20 cellular contexts compared by ENCODE assay signal in the genomic region with DNA sequence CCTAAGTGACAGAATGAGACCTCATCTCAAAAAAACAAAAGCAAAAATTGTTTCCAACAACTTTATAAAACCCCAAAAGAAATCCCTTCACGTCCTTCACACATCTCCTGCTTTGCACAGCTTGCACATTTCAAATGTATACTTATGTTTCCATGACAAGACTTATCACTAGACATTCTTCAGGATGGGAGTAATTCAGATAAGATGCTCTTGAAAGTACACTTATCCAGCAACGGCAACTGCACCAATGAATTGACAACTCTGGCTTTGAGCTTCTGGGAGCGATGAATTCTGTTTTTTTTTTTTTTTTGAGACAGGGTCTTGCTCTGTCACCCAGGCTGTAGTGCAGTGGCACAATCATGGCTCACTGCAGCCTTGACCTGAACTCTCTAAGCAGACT.
"Had no signal": no experiment of that assay in that cellular context is flagged by ENCODE, and none has a peak within 500 bp of the region (broad histone marks: within the 10 kb centered on the region; RNA-seq: fewer than 3 reads in every experiment).

No MANE protein-coding gene starts in this region.

- H3K27ac ChIP-seq: dorsolateral prefrontal cortex, gastroesophageal sphincter, neural progenitor cell, ovary, right atrium auricular region, sigmoid colon, skin epidermis had no signal

- H3K9ac ChIP-seq: neural progenitor cell had no signal

- H3K27me3 Mint-ChIP-seq: natural killer cell treated with Interleukin-12 subunit alpha and Interleukin-12 subunit beta and Interleukin-15 and Interleukin-18, amount 100 ng/mL, for 72 hours had no signal

- H3K27ac Mint-ChIP-seq: natural killer cell treated with Interleukin-12 subunit alpha and Interleukin-12 subunit beta and Interleukin-15 and Interleukin-18, amount 100 ng/mL, for 72 hours; neural progenitor cell had no signal

- H3K4me1 Mint-ChIP-seq: neural progenitor cell had no signal

- H3K4me3 ChIP-seq: dorsolateral prefrontal cortex, gastroesophageal sphincter, neural progenitor cell, ovary, right atrium auricular region, sigmoid colon, skin epidermis had no signal

- FAIRE-seq: islet of Langerhans, urothelium cell line had no signal

- H3K4me1 ChIP-seq: gastroesophageal sphincter, neural progenitor cell, right atrium auricular region, sigmoid colon had no signal

- DNase-seq: cortex of kidney; dorsolateral prefrontal cortex; effector CD8-positive, alpha-beta T cell; foreskin fibroblast; glutamatergic neuron; kidney glomerular epithelial cell; mammary epithelial cell; nucleus accumbens; ovary; sigmoid colon; stimulated activated CD4-positive, alpha-beta T cell treated with anti-CD3 and anti-CD28 coated beads, Interleukin-12 subunit alpha, Interleukin-12 subunit beta, amount 100 ng/mL, for 4 hours; stimulated activated CD4-positive, alpha-beta T cell treated with anti-CD3 and anti-CD28 coated beads, Interleukin-2, amount 100 ng/mL, for 48 hours; stimulated activated naive CD4-positive, alpha-beta T cell treated with Interleukin-2 at 50 U/mL for 16 hours had no signal

- ATAC-seq: gastroesophageal sphincter; natural killer cell treated with Interleukin-12 subunit alpha and Interleukin-12 subunit beta and Interleukin-15 and Interleukin-18, amount 100 ng/mL, for 72 hours had no signal

- H3K4me3 Mint-ChIP-seq: natural killer cell treated with Interleukin-12 subunit alpha and Interleukin-12 subunit beta and Interleukin-15 and Interleukin-18, amount 100 ng/mL, for 72 hours; neural progenitor cell had no signal

- H3K9me3 ChIP-seq: gastroesophageal sphincter, ovary, right atrium auricular region, sigmoid colon had no signal

- H3K27me3 ChIP-seq: dorsolateral prefrontal cortex, gastroesophageal sphincter, neural progenitor cell, ovary, right atrium auricular region, sigmoid colon had no signal

- H3K36me3 ChIP-seq: ovary had no signal

- H3K9me3 Mint-ChIP-seq: natural killer cell treated with Interleukin-12 subunit alpha and Interleukin-12 subunit beta and Interleukin-15 and Interleukin-18, amount 100 ng/mL, for 72 hours; neural progenitor cell had no signal

- H2AFZ ChIP-seq: neural progenitor cell had no signal

- H3K4me2 ChIP-seq: neural progenitor cell had no signal
